1 cellular context compared by ENCODE assay signal in genomic region chr9:37575921-37576721, GRCh38.
TF ChIP-seq lines count a peak whose summit lies in the region.

A gene with protein sequence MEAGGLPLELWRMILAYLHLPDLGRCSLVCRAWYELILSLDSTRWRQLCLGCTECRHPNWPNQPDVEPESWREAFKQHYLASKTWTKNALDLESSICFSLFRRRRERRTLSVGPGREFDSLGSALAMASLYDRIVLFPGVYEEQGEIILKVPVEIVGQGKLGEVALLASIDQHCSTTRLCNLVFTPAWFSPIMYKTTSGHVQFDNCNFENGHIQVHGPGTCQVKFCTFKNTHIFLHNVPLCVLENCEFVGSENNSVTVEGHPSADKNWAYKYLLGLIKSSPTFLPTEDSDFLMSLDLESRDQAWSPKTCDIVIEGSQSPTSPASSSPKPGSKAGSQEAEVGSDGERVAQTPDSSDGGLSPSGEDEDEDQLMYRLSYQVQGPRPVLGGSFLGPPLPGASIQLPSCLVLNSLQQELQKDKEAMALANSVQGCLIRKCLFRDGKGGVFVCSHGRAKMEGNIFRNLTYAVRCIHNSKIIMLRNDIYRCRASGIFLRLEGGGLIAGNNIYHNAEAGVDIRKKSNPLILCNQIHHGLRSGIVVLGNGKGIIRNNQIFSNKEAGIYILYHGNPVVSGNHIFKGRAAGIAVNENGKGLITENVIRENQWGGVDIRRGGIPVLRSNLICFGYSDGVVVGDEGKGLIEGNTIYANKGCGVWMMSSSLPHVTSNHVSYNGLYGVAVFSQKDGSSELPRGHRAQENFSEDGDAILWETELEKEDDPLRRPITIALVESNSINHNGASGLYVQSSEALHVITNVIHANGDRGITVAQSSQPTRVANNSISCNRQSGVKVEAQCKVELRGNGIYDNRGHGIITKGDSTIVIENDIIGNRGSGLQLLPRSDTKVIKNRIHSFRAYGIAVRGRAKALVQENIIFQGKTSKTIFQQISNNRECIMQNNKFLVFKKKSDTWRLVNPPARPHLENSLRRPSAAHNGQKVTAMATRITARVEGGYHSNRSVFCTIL (minus strand): TSS chr9:37576380. CDS start chr9:37541768, 34,612 bp downstream.

TF ChIP-seq in HepG2, 621 proteins besides CTCF, POLR2A, EP300 and RAD21 (continued from another document and continues in another):
- TF ChIP-seq SRY (CRISPR knock-in tag; IDR thresholded peaks at IDR 0.05) (peak; percentile 74; the same call in 1 of the 2 replicates), HES4 (CRISPR knock-in tag; IDR thresholded peaks at IDR 0.05; ENCODE audit: borderline replicate concordance) (peak; percentile 49; the same call in 1 of the 2 replicates), SP4 (CRISPR knock-in tag; IDR thresholded peaks at IDR 0.05) (peak; percentile 62; the same call in 1 of the 2 replicates), ZNF879 (CRISPR knock-in tag; IDR thresholded peaks at IDR 0.05) (0 out of 2 replicates have a peak, but pooled peaks have one; percentile 77), ZNF382 (CRISPR knock-in tag; IDR thresholded peaks at IDR 0.05; ENCODE audit: borderline replicate concordance) (no peak), ZNF766 (CRISPR knock-in tag; IDR thresholded peaks at IDR 0.05; ENCODE audit: borderline replicate concordance) (0 out of 2 replicates have a peak, but pooled peaks have one; percentile 27), DZIP1 (CRISPR knock-in tag; IDR thresholded peaks at IDR 0.05) (0 out of 2 replicates have a peak, but pooled peaks have one; percentile 26), HOXA3 (CRISPR knock-in tag; IDR thresholded peaks at IDR 0.05) (peak; percentile 69), SPEN (CRISPR knock-in tag; IDR thresholded peaks at IDR 0.05; ENCODE audit: low read depth) (peak; percentile 69; the same call in 1 of the 2 replicates), IRX3 (CRISPR knock-in tag; IDR thresholded peaks at IDR 0.05; ENCODE audit: borderline replicate concordance, low read depth) (0 out of 2 replicates have a peak, but pooled peaks have one; percentile 63), RFXAP (CRISPR knock-in tag; IDR thresholded peaks at IDR 0.05; ENCODE audit: borderline replicate concordance) (no peak), NRL (CRISPR knock-in tag; IDR thresholded peaks at IDR 0.05; ENCODE audit: borderline replicate concordance) (peak; percentile 74; the same call in 1 of the 2 replicates), MYC (CRISPR knock-in tag; IDR thresholded peaks at IDR 0.05; ENCODE audit: borderline replicate concordance) (peak; percentile 71), MTA1 (CRISPR knock-in tag; IDR thresholded peaks at IDR 0.05; ENCODE audit: borderline replicate concordance) (peak; percentile 75; the same call in 1 of the 2 replicates), ZNF275 (CRISPR knock-in tag; IDR thresholded peaks at IDR 0.05; ENCODE audit: borderline replicate concordance) (0 out of 2 replicates have a peak, but pooled peaks have one; percentile 36), ZMYM4 (CRISPR knock-in tag; IDR thresholded peaks at IDR 0.05) (peak; percentile 33; the same call in 1 of the 2 replicates), IRF2 (CRISPR knock-in tag; IDR thresholded peaks at IDR 0.05) (peak; percentile 20), MTF2 (CRISPR knock-in tag; IDR thresholded peaks at IDR 0.05; ENCODE audit: borderline replicate concordance) (peak; percentile 57; the same call in 1 of the 2 replicates), KDM3A (CRISPR knock-in tag; IDR thresholded peaks at IDR 0.05; ENCODE audit: low read depth) (no peak), POLR2AphosphoS2 (IDR thresholded peaks at IDR 0.05; ENCODE audit: low read depth, low read length) (no peak), ZNF7 (CRISPR knock-in tag; IDR thresholded peaks at IDR 0.05) (no peak), ZNF781 (CRISPR knock-in tag; IDR thresholded peaks at IDR 0.05; ENCODE audit: borderline replicate concordance, not compliant biosample characterization) (peak; percentile 37), ZNF225 (CRISPR knock-in tag; IDR thresholded peaks at IDR 0.05) (no peak), ZNF235 (CRISPR knock-in tag; IDR thresholded peaks at IDR 0.05; ENCODE audit: borderline replicate concordance) (peak; percentile 76; the same call in 1 of the 2 replicates), GATAD1 (CRISPR knock-in tag; IDR thresholded peaks at IDR 0.05) (peak; percentile 69), POLR2G (IDR thresholded peaks at IDR 0.05; ENCODE audit: low read depth, low read length) (peak; percentile 65), ZNF619 (CRISPR knock-in tag; IDR thresholded peaks at IDR 0.05) (0 out of 2 replicates have a peak, but pooled peaks have one; percentile 52), SOX6 (IDR thresholded peaks at IDR 0.05) (no peak), SOX6 (CRISPR knock-in tag; IDR thresholded peaks at IDR 0.05) (no peak), MAX (IDR thresholded peaks at IDR 0.05) (peak; percentile 70)
- TF ChIP-seq, protein P1, sequence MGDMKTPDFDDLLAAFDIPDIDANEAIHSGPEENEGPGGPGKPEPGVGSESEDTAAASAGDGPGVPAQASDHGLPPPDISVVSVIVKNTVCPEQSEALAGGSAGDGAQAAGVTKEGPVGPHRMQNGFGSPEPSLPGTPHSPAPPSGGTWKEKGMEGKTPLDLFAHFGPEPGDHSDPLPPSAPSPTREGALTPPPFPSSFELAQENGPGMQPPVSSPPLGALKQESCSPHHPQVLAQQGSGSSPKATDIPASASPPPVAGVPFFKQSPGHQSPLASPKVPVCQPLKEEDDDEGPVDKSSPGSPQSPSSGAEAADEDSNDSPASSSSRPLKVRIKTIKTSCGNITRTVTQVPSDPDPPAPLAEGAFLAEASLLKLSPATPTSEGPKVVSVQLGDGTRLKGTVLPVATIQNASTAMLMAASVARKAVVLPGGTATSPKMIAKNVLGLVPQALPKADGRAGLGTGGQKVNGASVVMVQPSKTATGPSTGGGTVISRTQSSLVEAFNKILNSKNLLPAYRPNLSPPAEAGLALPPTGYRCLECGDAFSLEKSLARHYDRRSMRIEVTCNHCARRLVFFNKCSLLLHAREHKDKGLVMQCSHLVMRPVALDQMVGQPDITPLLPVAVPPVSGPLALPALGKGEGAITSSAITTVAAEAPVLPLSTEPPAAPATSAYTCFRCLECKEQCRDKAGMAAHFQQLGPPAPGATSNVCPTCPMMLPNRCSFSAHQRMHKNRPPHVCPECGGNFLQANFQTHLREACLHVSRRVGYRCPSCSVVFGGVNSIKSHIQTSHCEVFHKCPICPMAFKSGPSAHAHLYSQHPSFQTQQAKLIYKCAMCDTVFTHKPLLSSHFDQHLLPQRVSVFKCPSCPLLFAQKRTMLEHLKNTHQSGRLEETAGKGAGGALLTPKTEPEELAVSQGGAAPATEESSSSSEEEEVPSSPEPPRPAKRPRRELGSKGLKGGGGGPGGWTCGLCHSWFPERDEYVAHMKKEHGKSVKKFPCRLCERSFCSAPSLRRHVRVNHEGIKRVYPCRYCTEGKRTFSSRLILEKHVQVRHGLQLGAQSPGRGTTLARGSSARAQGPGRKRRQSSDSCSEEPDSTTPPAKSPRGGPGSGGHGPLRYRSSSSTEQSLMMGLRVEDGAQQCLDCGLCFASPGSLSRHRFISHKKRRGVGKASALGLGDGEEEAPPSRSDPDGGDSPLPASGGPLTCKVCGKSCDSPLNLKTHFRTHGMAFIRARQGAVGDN (CRISPR knock-in tag; IDR thresholded peaks at IDR 0.05): peak; percentile 97
- TF ChIP-seq, protein P2, sequence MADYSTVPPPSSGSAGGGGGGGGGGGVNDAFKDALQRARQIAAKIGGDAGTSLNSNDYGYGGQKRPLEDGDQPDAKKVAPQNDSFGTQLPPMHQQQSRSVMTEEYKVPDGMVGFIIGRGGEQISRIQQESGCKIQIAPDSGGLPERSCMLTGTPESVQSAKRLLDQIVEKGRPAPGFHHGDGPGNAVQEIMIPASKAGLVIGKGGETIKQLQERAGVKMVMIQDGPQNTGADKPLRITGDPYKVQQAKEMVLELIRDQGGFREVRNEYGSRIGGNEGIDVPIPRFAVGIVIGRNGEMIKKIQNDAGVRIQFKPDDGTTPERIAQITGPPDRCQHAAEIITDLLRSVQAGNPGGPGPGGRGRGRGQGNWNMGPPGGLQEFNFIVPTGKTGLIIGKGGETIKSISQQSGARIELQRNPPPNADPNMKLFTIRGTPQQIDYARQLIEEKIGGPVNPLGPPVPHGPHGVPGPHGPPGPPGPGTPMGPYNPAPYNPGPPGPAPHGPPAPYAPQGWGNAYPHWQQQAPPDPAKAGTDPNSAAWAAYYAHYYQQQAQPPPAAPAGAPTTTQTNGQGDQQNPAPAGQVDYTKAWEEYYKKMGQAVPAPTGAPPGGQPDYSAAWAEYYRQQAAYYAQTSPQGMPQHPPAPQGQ (CRISPR knock-in tag; IDR thresholded peaks at IDR 0.05; ENCODE audit: borderline replicate concordance): no peak
- TF ChIP-seq, protein P3, sequence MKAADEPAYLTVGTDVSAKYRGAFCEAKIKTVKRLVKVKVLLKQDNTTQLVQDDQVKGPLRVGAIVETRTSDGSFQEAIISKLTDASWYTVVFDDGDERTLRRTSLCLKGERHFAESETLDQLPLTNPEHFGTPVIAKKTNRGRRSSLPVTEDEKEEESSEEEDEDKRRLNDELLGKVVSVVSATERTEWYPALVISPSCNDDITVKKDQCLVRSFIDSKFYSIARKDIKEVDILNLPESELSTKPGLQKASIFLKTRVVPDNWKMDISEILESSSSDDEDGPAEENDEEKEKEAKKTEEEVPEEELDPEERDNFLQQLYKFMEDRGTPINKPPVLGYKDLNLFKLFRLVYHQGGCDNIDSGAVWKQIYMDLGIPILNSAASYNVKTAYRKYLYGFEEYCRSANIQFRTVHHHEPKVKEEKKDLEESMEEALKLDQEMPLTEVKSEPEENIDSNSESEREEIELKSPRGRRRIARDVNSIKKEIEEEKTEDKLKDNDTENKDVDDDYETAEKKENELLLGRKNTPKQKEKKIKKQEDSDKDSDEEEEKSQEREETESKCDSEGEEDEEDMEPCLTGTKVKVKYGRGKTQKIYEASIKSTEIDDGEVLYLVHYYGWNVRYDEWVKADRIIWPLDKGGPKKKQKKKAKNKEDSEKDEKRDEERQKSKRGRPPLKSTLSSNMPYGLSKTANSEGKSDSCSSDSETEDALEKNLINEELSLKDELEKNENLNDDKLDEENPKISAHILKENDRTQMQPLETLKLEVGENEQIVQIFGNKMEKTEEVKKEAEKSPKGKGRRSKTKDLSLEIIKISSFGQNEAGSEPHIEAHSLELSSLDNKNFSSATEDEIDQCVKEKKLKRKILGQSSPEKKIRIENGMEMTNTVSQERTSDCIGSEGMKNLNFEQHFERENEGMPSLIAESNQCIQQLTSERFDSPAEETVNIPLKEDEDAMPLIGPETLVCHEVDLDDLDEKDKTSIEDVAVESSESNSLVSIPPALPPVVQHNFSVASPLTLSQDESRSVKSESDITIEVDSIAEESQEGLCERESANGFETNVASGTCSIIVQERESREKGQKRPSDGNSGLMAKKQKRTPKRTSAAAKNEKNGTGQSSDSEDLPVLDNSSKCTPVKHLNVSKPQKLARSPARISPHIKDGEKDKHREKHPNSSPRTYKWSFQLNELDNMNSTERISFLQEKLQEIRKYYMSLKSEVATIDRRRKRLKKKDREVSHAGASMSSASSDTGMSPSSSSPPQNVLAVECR (CRISPR knock-in tag; IDR thresholded peaks at IDR 0.05; ENCODE audit: borderline replicate concordance): peak; percentile 71; the same call in 1 of the 2 replicates
- TF ChIP-seq, protein P4, sequence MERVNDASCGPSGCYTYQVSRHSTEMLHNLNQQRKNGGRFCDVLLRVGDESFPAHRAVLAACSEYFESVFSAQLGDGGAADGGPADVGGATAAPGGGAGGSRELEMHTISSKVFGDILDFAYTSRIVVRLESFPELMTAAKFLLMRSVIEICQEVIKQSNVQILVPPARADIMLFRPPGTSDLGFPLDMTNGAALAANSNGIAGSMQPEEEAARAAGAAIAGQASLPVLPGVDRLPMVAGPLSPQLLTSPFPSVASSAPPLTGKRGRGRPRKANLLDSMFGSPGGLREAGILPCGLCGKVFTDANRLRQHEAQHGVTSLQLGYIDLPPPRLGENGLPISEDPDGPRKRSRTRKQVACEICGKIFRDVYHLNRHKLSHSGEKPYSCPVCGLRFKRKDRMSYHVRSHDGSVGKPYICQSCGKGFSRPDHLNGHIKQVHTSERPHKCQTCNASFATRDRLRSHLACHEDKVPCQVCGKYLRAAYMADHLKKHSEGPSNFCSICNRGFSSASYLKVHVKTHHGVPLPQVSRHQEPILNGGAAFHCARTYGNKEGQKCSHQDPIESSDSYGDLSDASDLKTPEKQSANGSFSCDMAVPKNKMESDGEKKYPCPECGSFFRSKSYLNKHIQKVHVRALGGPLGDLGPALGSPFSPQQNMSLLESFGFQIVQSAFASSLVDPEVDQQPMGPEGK (CRISPR knock-in tag; IDR thresholded peaks at IDR 0.05): peak; percentile 72
- TF ChIP-seq, protein P5, sequence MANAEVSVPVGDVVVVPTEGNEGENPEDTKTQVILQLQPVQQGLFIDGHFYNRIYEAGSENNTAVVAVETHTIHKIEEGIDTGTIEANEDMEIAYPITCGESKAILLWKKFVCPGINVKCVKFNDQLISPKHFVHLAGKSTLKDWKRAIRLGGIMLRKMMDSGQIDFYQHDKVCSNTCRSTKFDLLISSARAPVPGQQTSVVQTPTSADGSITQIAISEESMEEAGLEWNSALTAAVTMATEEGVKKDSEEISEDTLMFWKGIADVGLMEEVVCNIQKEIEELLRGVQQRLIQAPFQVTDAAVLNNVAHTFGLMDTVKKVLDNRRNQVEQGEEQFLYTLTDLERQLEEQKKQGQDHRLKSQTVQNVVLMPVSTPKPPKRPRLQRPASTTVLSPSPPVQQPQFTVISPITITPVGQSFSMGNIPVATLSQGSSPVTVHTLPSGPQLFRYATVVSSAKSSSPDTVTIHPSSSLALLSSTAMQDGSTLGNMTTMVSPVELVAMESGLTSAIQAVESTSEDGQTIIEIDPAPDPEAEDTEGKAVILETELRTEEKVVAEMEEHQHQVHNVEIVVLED (CRISPR knock-in tag; IDR thresholded peaks at IDR 0.05; ENCODE audit: borderline replicate concordance): peak; percentile 66; the same call in 1 of the 2 replicates
